14 cellular contexts compared by ENCODE assay signal in genomic region chr10:44946201-44946600, GRCh38.
DNase-seq lines count a peak whose midpoint lies in the region; ATAC-seq lines count a peak whose summit lies in the region.
"Had no signal": no experiment of that assay in that cellular context is flagged by ENCODE, and none has a peak within 500 bp of the region (broad histone marks: within the 10 kb centered on the region; RNA-seq: fewer than 3 reads in every experiment).

No MANE protein-coding gene starts in this region.

- DNase-seq in AML-193 (lab: John Stamatoyannopoulos, UW) (peak; percentile 29 to 39), fibroblast of peridontal ligament (ENCODE audit: extremely low read depth) (peak; percentile 44), GF-D8 (lab: John Stamatoyannopoulos, UW) (no peak), NCI-H2227 (lab: John Stamatoyannopoulos, UW; ENCODE audit: unreplicated experiment) (no peak), DMS53 treated with DMSO at 0.1 percent for 48 hours (lab: John Stamatoyannopoulos, UW; ENCODE audit: unreplicated experiment) (no peak)
- no peak for DNase-seq in activated CD4-positive, alpha-beta T cell treated with anti-CD3 and anti-CD28 coated beads for 4 hours
- DNase-seq: activated CD4-positive, alpha-beta T cell treated with anti-CD3 and anti-CD28 coated beads for 1 hour; brain microvascular endothelial cell; CD4-positive, CD25-positive, alpha-beta regulatory T cell; H7; NCI-H446 treated with DMSO at 0.1 percent for 48 hours; transverse colon had no signal

- ATAC-seq in GM19372 (IDR thresholded peaks at IDR 0.05; ENCODE audit: low read depth, unreplicated experiment) (peak; percentile 51), HG03378 (IDR thresholded peaks at IDR 0.05; ENCODE audit: unreplicated experiment) (peak; percentile 67)

Comparison
In these comparisons a context has a peak if more than half of its experiments do, and no peak if none do; other contexts are left out.
1. DNase-seq: peak in AML-193 (2 of 2) and fibroblast of peridontal ligament (single experiment); none in GF-D8 (single experiment), NCI-H2227 (single experiment), activated CD4-positive, alpha-beta T cell treated with anti-CD3 and anti-CD28 coated beads for 4 hours (0 of 2) and DMS53 treated with DMSO at 0.1 percent for 48 hours (single experiment).